ENCODE assay signal across 1 cellular context in the genomic region with DNA sequence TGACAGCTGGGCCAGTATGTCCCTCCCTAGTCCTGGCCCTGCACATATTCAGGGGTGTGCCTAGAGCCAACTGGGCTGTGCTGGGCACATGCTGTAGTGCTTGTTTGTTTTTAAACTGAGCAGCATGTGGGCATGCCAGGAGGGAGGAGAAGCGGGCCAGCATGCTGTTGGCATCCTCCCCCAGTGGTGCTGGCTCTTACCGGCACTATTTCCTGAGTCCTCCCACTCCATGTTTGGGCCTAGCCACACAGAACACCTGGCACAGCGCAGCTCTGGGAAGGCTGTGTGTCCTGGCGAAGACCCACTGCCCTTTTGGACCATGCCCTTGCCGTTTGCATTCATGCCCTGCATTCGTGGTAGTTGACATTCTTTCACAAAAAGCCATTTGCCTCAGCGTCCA.
TF ChIP-seq lines count a peak whose summit lies in the region.

No MANE protein-coding gene starts in this region.

TF ChIP-seq in liver, 16 proteins besides CTCF, POLR2A, EP300 and RAD21 (continued from another document):
- TF ChIP-seq, protein P1, sequence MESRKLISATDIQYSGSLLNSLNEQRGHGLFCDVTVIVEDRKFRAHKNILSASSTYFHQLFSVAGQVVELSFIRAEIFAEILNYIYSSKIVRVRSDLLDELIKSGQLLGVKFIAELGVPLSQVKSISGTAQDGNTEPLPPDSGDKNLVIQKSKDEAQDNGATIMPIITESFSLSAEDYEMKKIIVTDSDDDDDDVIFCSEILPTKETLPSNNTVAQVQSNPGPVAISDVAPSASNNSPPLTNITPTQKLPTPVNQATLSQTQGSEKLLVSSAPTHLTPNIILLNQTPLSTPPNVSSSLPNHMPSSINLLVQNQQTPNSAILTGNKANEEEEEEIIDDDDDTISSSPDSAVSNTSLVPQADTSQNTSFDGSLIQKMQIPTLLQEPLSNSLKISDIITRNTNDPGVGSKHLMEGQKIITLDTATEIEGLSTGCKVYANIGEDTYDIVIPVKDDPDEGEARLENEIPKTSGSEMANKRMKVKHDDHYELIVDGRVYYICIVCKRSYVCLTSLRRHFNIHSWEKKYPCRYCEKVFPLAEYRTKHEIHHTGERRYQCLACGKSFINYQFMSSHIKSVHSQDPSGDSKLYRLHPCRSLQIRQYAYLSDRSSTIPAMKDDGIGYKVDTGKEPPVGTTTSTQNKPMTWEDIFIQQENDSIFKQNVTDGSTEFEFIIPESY (IDR thresholded peaks at IDR 0.05): peak; percentile 91
- peak; percentile 57 for TF ChIP-seq TAF1 (conservative IDR thresholded peaks at IDR 0.05)
- TF ChIP-seq NR2F2 (IDR thresholded peaks at IDR 0.05): no peak
- TF ChIP-seq REST (IDR thresholded peaks at IDR 0.05): peak; percentile 89
